In the genomic region with DNA sequence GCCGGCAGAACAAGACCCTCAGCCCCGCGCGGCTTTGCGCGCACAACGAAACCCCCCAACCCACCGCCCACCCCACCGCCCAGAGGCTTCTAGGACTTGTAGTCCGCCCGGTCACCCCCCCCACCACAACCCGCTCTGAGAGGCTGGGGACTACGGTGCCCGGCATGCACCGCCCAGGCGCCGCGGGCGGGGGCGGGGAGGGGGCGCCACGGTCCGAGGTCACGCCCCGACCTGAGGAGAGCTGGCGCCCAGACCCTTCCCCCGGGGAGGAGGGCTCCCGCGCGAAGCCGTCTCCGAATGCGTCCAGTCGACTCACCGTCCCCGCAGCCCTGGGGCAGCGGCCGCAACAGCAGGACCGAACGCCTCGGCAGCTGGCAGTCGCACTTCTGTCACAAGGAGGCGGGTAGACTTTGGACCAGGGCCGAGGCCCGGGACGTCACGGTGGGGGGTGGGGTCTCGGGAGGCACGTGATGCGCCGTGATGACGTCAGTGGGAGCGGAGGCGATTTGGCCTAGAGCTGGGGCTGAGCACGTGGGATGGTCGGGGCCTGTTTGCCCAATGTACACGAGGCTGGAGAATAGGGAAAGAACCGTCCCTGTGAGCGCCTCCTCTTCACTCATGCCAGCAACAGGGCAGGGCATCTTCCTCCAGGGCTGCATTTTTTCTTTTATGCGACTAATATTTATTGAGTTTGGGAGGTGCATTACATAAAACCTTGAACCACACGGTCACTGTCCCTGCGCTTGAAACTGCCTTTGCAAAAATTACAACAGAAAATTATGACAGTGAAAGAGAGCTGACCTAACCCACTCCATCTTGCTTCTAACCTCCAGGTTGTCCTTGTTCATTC, we compare ENCODE assay signal across 1 cellular context.
TF ChIP-seq lines count a peak whose summit lies in the region.

TSS of gene CDIP1 (minus strand) at position 388 of the 850 bp plus-strand sequence. CDS start 24,643 bp downstream, outside the sequence.

TF ChIP-seq in HepG2, 621 proteins besides CTCF, POLR2A, EP300 and RAD21 (continued from another document and continues in another):
- TF ChIP-seq ATF5 (CRISPR knock-in tag; IDR thresholded peaks at IDR 0.05; ENCODE audit: low read depth): peak; percentile 98
- TF ChIP-seq POLR2AphosphoS2 (IDR thresholded peaks at IDR 0.05; ENCODE audit: low read depth, low read length): peak; percentile 93; the same call in 1 of the 2 replicates
- TF ChIP-seq MED13 (CRISPR knock-in tag; IDR thresholded peaks at IDR 0.05): peak; percentile 93
- TF ChIP-seq, protein P1, sequence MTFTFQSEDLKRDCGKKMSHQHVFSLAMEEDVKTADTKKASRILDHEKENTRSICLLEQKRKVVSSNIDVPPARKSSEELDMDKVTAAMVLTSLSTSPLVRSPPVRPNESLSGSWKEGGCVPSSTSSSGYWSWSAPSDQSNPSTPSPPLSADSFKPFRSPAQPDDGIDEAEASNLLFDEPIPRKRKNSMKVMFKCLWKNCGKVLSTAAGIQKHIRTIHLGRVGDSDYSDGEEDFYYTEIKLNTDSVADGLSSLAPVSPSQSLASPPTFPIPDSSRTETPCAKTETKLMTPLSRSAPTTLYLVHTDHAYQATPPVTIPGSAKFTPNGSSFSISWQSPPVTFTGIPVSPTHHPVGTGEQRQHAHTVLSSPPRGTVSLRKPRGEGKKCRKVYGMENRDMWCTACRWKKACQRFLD (CRISPR knock-in tag; IDR thresholded peaks at IDR 0.05; ENCODE audit: borderline replicate concordance): peak; percentile 99
- peak; percentile 35; the same call in 1 of the 2 replicates for TF ChIP-seq CHD2 (IDR thresholded peaks at IDR 0.05; ENCODE audit: low read depth, low read length)
- TF ChIP-seq JUNB (CRISPR knock-in tag; IDR thresholded peaks at IDR 0.05; ENCODE audit: borderline replicate concordance): peak; percentile 96
- TF ChIP-seq NFATC3 (CRISPR knock-in tag; IDR thresholded peaks at IDR 0.05): peak; percentile 98
- peak; percentile 98 for TF ChIP-seq ZBTB42 (CRISPR knock-in tag; IDR thresholded peaks at IDR 0.05)
- peak; percentile 100 for TF ChIP-seq ZNF781 (CRISPR knock-in tag; IDR thresholded peaks at IDR 0.05; ENCODE audit: borderline replicate concordance, not compliant biosample characterization)
- peak; percentile 86 for TF ChIP-seq HNF4G (IDR thresholded peaks at IDR 0.05; ENCODE audit: borderline replicate concordance, low read depth, low read length)
- TF ChIP-seq HNF4G (CRISPR knock-in tag; IDR thresholded peaks at IDR 0.05; ENCODE audit: borderline replicate concordance, low read depth): peak; percentile 98
- peak; percentile 98 for TF ChIP-seq ZFP90 (CRISPR knock-in tag; IDR thresholded peaks at IDR 0.05; ENCODE audit: borderline replicate concordance)
- TF ChIP-seq HIVEP1 (CRISPR knock-in tag; IDR thresholded peaks at IDR 0.05): peak; percentile 99
- peak; percentile 100 for TF ChIP-seq ZNF678 (CRISPR knock-in tag; IDR thresholded peaks at IDR 0.05)
- TF ChIP-seq, protein P2, sequence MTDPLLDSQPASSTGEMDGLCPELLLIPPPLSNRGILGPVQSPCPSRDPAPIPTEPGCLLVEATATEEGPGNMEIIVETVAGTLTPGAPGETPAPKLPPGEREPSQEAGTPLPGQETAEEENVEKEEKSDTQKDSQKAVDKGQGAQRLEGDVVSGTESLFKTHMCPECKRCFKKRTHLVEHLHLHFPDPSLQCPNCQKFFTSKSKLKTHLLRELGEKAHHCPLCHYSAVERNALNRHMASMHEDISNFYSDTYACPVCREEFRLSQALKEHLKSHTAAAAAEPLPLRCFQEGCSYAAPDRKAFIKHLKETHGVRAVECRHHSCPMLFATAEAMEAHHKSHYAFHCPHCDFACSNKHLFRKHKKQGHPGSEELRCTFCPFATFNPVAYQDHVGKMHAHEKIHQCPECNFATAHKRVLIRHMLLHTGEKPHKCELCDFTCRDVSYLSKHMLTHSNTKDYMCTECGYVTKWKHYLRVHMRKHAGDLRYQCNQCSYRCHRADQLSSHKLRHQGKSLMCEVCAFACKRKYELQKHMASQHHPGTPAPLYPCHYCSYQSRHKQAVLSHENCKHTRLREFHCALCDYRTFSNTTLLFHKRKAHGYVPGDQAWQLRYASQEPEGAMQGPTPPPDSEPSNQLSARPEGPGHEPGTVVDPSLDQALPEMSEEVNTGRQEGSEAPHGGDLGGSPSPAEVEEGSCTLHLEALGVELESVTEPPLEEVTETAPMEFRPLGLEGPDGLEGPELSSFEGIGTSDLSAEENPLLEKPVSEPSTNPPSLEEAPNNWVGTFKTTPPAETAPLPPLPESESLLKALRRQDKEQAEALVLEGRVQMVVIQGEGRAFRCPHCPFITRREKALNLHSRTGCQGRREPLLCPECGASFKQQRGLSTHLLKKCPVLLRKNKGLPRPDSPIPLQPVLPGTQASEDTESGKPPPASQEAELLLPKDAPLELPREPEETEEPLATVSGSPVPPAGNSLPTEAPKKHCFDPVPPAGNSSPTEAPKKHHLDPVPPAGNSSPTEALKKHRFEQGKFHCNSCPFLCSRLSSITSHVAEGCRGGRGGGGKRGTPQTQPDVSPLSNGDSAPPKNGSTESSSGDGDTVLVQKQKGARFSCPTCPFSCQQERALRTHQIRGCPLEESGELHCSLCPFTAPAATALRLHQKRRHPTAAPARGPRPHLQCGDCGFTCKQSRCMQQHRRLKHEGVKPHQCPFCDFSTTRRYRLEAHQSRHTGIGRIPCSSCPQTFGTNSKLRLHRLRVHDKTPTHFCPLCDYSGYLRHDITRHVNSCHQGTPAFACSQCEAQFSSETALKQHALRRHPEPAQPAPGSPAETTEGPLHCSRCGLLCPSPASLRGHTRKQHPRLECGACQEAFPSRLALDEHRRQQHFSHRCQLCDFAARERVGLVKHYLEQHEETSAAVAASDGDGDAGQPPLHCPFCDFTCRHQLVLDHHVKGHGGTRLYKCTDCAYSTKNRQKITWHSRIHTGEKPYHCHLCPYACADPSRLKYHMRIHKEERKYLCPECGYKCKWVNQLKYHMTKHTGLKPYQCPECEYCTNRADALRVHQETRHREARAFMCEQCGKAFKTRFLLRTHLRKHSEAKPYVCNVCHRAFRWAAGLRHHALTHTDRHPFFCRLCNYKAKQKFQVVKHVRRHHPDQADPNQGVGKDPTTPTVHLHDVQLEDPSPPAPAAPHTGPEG (CRISPR knock-in tag; IDR thresholded peaks at IDR 0.05): peak; percentile 95
- TF ChIP-seq, protein P3, sequence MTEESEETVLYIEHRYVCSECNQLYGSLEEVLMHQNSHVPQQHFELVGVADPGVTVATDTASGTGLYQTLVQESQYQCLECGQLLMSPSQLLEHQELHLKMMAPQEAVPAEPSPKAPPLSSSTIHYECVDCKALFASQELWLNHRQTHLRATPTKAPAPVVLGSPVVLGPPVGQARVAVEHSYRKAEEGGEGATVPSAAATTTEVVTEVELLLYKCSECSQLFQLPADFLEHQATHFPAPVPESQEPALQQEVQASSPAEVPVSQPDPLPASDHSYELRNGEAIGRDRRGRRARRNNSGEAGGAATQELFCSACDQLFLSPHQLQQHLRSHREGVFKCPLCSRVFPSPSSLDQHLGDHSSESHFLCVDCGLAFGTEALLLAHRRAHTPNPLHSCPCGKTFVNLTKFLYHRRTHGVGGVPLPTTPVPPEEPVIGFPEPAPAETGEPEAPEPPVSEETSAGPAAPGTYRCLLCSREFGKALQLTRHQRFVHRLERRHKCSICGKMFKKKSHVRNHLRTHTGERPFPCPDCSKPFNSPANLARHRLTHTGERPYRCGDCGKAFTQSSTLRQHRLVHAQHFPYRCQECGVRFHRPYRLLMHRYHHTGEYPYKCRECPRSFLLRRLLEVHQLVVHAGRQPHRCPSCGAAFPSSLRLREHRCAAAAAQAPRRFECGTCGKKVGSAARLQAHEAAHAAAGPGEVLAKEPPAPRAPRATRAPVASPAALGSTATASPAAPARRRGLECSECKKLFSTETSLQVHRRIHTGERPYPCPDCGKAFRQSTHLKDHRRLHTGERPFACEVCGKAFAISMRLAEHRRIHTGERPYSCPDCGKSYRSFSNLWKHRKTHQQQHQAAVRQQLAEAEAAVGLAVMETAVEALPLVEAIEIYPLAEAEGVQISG (CRISPR knock-in tag; IDR thresholded peaks at IDR 0.05): peak; percentile 94
- peak; percentile 99 for TF ChIP-seq ZNF431 (CRISPR knock-in tag; IDR thresholded peaks at IDR 0.05; ENCODE audit: borderline replicate concordance, low read depth)
- TF ChIP-seq IKZF4 (CRISPR knock-in tag; IDR thresholded peaks at IDR 0.05; ENCODE audit: borderline replicate concordance, low read depth, not compliant biosample characterization): peak; percentile 99
- peak; percentile 99 for TF ChIP-seq FOXO4 (CRISPR knock-in tag; conservative IDR thresholded peaks at IDR 0.05)
- peak; percentile 100 for TF ChIP-seq ZNF510 (CRISPR knock-in tag; IDR thresholded peaks at IDR 0.05; ENCODE audit: low read depth)
- TF ChIP-seq IRF9 (CRISPR knock-in tag; IDR thresholded peaks at IDR 0.05; ENCODE audit: borderline replicate concordance): peak; percentile 98
- TF ChIP-seq, protein P4, sequence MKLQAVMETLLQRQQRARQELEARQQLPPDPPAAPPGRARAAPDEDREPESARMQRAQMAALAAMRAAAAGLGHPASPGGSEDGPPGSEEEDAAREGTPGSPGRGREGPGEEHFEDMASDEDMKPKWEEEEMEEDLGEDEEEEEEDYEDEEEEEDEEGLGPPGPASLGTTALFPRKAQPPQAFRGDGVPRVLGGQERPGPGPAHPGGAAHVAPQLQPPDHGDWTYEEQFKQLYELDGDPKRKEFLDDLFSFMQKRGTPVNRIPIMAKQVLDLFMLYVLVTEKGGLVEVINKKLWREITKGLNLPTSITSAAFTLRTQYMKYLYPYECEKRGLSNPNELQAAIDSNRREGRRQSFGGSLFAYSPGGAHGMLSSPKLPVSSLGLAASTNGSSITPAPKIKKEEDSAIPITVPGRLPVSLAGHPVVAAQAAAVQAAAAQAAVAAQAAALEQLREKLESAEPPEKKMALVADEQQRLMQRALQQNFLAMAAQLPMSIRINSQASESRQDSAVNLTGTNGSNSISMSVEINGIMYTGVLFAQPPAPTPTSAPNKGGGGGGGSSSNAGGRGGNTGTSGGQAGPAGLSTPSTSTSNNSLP (IDR thresholded peaks at IDR 0.05; ENCODE audit: low read depth, low read length): no peak
- peak; percentile 97 for TF ChIP-seq ZNF124 (CRISPR knock-in tag; IDR thresholded peaks at IDR 0.05)
- TF ChIP-seq ZNF207 (IDR thresholded peaks at IDR 0.05; ENCODE audit: borderline replicate concordance): no peak
- TF ChIP-seq ZBTB37 (CRISPR knock-in tag; IDR thresholded peaks at IDR 0.05): peak; percentile 87
- 0 out of 2 replicates have a peak, but pooled peaks have one; percentile 90 for TF ChIP-seq NFIB (CRISPR knock-in tag; IDR thresholded peaks at IDR 0.05; ENCODE audit: borderline replicate concordance)
- peak; percentile 100 for TF ChIP-seq ZNF772 (CRISPR knock-in tag; IDR thresholded peaks at IDR 0.05)
- TF ChIP-seq, protein P5, sequence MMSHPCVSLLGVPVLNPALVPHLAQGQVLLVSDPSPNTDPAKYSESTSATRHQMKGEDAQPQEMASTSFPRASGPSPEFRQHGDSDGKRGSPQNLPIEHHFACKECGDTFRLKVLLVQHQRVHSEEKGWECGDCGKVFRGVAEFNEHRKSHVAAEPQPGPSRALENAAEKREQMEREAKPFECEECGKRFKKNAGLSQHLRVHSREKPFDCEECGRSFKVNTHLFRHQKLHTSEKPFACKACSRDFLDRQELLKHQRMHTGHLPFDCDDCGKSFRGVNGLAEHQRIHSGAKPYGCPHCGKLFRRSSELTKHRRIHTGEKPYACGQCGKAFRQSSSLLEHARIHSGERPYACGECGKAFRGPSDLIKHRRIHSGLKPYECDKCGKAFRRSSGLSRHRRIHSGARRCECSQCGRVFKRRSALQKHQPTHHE (CRISPR knock-in tag; IDR thresholded peaks at IDR 0.05; ENCODE audit: borderline replicate concordance): peak; percentile 97
